Comparison of ENCODE assay signal across 8 cellular contexts in the genomic region with DNA sequence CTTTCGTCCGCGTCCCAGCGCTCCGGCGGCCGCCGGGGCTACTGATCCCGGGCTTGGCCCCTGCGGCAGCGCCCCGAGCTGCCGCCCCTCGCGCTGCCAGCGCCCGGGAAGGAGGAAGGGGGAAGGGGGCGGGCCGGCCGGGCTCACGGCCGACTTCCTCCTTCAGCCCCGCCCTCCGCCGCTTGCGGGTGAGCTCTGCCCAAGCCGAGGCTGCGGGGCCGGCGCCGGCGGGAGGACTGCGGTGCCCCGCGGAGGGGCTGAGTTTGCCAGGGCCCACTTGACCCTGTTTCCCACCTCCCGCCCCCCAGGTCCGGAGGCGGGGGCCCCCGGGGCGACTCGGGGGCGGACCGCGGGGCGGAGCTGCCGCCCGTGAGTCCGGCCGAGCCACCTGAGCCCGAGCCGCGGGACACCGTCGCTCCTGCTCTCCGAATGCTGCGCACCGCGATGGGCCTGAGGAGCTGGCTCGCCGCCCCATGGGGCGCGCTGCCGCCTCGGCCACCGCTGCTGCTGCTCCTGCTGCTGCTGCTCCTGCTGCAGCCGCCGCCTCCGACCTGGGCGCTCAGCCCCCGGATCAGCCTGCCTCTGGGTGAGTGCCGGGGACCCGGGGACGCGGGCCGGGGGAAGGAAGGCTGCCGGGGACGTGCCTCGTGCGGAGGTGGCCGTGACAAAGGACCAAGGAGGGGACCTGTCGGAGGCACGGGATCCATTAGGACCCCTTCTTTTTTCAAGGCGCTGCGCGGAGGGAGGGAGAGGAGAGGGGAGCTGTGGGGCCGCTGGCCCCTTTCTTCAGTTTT. TPM values are rescaled to one million over a fixed set of nuclear protein-coding genes. Genes with fewer than 3 reads are reported as not detected.
A peak's percentile ranks its signal among the peaks of the same experiment; 100 is the strongest.
DNase-seq lines count a peak whose midpoint lies in the region; ATAC-seq, FAIRE-seq and TF ChIP-seq lines count a peak whose summit lies in the region.

Gene SEMA4B (plus strand): TSS at position 181 of the 794 bp plus-strand sequence. CDS start 249 bp downstream, at position 430.

- no peak; a peak in 2 of 5 replicates for TF ChIP-seq RAD21 in A549 (conservative IDR thresholded peaks at IDR 0.05 in 1 of 2, IDR thresholded peaks at IDR 0.05 in 1 of 2)

- peak; percentile 61 to 92 for DNase-seq in A549 (ENCODE audit: low read depth in 1 of 2, low spot score in 1 of 2)
- peak; percentile 64 for DNase-seq in NCI-H226
- DNase-seq in activated CD4-positive, alpha-beta T cell treated with anti-CD3 and anti-CD28 coated beads, Interleukin-2, amount 10 ng/mL, durations not matched to agents 7 days and 5 days = peak; percentile 79
- peak; percentile 49 for DNase-seq in dermis blood vessel endothelial cell
- DNase-seq in lower leg skin (ENCODE audit: low spot score in 2 of 2) = peak in 1 of 2 donors; percentile 94
- peak; percentile 55 to 74 for DNase-seq in stimulated activated CD4-positive, alpha-beta T cell treated with anti-CD3 and anti-CD28 coated beads, Interleukin-4, amount 100 ng/mL, for 4 hours

- peak within 1 kb of the TSS; percentile 73 for H3K4me3 Mint-ChIP-seq in activated CD4-positive, alpha-beta T cell treated with anti-CD3 and anti-CD28 coated beads, Interleukin-2, amount 10 ng/mL, durations not matched to agents 7 days and 5 days

- TF ChIP-seq CTCF in A549 (IDR thresholded peaks at IDR 0.05) = no peak
- no peak for TF ChIP-seq CTCF in lower leg skin (IDR thresholded peaks at IDR 0.05)

- peaks cover 26% of the 10 kb centered on the region for H3K4me1 Mint-ChIP-seq in activated CD4-positive, alpha-beta T cell treated with anti-CD3 and anti-CD28 coated beads, Interleukin-2, amount 10 ng/mL, durations not matched to agents 7 days and 5 days

- TF ChIP-seq POLR2A in A549 (IDR thresholded peaks at IDR 0.05; ENCODE audit: low read length) = peak; percentile 73
- TF ChIP-seq POLR2A in lower leg skin (IDR thresholded peaks at IDR 0.05) = no peak

- CTCF ChIA-PET in A549 (lab: Yijun Ruan, JAX) = interaction anchor here (1.0 to 36.4 kb wide), 9 partner anchors 10 to 552 kb away, joined by 3 to 732 read pairs (median 3); partner anchors contain the start of genes CIB1 and GDPGP1
- CTCF ChIA-PET in activated CD4-positive, alpha-beta T cell treated with anti-CD3 and anti-CD28 coated beads, Interleukin-2, amount 10 ng/mL, durations not matched to agents 7 days and 5 days (lab: Charles Lee) = interaction anchor here (0.6 to 4.2 kb wide), 9 partner anchors 10 to 118 kb away, joined by 3 to 17 read pairs (median 3); no protein-coding TSS in a partner anchor

- H3K9me3 ChIP-seq in A549 = no peaks in the 10 kb centered on the region

- no peak; a peak in 1 of 5 replicates for TF ChIP-seq EP300 in A549 (IDR thresholded peaks at IDR 0.05)

- POLR2A ChIA-PET in A549 (lab: Yijun Ruan, JAX) = interaction anchor here (0.7 to 2.9 kb wide), 10 partner anchors 10 to 65 kb away, joined by 3 to 22 read pairs (median 6); partner anchors contain the start of genes CIB1, GDPGP1 and NGRN
- POLR2A ChIA-PET in activated CD4-positive, alpha-beta T cell treated with anti-CD3 and anti-CD28 coated beads, Interleukin-2, amount 10 ng/mL, durations not matched to agents 7 days and 5 days (lab: Charles Lee) = interaction anchor here (0.6 to 1.2 kb wide), 2 partner anchors 9 to 269 kb away, joined by 3 to 4 read pairs; no protein-coding TSS in a partner anchor

- H3K9me3 Mint-ChIP-seq in activated CD4-positive, alpha-beta T cell treated with anti-CD3 and anti-CD28 coated beads, Interleukin-2, amount 10 ng/mL, durations not matched to agents 7 days and 5 days = no peaks in the 10 kb centered on the region

- H3K36me3 Mint-ChIP-seq in activated CD4-positive, alpha-beta T cell treated with anti-CD3 and anti-CD28 coated beads, Interleukin-2, amount 10 ng/mL, durations not matched to agents 7 days and 5 days (ENCODE audit: low read depth) = no peaks in the 10 kb centered on the region

- H3K27ac Mint-ChIP-seq in activated CD4-positive, alpha-beta T cell treated with anti-CD3 and anti-CD28 coated beads, Interleukin-2, amount 10 ng/mL, durations not matched to agents 7 days and 5 days = peak within 1 kb of the TSS; percentile 66

- H3K27ac ChIP-seq in A549 = peak within 1 kb of the TSS; percentile 90 to 98

- H3K4me3 ChIP-seq in A549 (peak within 1 kb of the TSS; percentile 80), lower leg skin (ENCODE audit: low read depth, poor library complexity, severe bottlenecking) (peak within 1 kb of the TSS; percentile 60)

- peak; percentile 88 for ATAC-seq in A549
- ATAC-seq in GM18511 (IDR thresholded peaks at IDR 0.05; ENCODE audit: unreplicated experiment) = peak; percentile 83
- peak; percentile 76 for ATAC-seq in HG02973 (IDR thresholded peaks at IDR 0.05; ENCODE audit: unreplicated experiment)

- FAIRE-seq in A549 (lab: Jason Lieb, UNC) = no peak

- H3K4me1 ChIP-seq in A549 = peaks cover 38% of the 10 kb centered on the region

- intact Hi-C loops in lower leg skin (cut with DNase I; ENCODE audit: low total_unique reads) = no loop called here

- 0% methylated on average over 35 of the region's 86 CpGs for WGBS in A549 (ENCODE audit: missing lambda C conversion rate)
- 1 to 2% methylated on average over 18 to 24 of the region's 86 CpGs for WGBS in lower leg skin, 2 donors

- H3K4me2 ChIP-seq in A549 = peak within 1 kb of the TSS; percentile 85

- peaks cover 5% of the 10 kb centered on the region for H3K27me3 Mint-ChIP-seq in activated CD4-positive, alpha-beta T cell treated with anti-CD3 and anti-CD28 coated beads, Interleukin-2, amount 10 ng/mL, durations not matched to agents 7 days and 5 days

TF ChIP-seq in A549, 52 proteins besides CTCF, POLR2A, EP300 and RAD21:
- TF ChIP-seq JUN (IDR thresholded peaks at IDR 0.05) (peak; percentile 48 to 87; a peak in 4 of 5 replicates), CBX2 (IDR thresholded peaks at IDR 0.05; ENCODE audit: borderline replicate concordance, low read depth) (no peak), E2F6 (IDR thresholded peaks at IDR 0.05; ENCODE audit: borderline replicate concordance, low read depth) (0 out of 2 replicates have a peak, but pooled peaks have one; percentile 14), PHF8 (IDR thresholded peaks at IDR 0.05; ENCODE audit: borderline replicate concordance, low read depth) (peak; percentile 16; the same call in 1 of the 2 replicates), GATA3 (IDR thresholded peaks at IDR 0.05; ENCODE audit: borderline replicate concordance) (no peak), SMC3 (IDR thresholded peaks at IDR 0.05) (peak; percentile 2; the same call in 2 of the 3 replicates), BHLHE40 (IDR thresholded peaks at IDR 0.05; ENCODE audit: low read depth, low read length) (no peak)
- TF ChIP-seq, protein P1, sequence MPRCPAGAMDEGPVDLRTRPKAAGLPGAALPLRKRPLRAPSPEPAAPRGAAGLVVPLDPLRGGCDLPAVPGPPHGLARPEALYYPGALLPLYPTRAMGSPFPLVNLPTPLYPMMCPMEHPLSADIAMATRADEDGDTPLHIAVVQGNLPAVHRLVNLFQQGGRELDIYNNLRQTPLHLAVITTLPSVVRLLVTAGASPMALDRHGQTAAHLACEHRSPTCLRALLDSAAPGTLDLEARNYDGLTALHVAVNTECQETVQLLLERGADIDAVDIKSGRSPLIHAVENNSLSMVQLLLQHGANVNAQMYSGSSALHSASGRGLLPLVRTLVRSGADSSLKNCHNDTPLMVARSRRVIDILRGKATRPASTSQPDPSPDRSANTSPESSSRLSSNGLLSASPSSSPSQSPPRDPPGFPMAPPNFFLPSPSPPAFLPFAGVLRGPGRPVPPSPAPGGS (IDR thresholded peaks at IDR 0.05) = peak; percentile 45; the same call in 1 of the 3 replicates

RNA-seq across cellular contexts. Expression of gene SEMA4B, which starts in this region (rescaled TPM):
- polyA plus RNA-seq in A549 (2011; rRNA removed) = 45.3 and 61.0 TPM in 2 replicates
- 70.7 and 85.3 TPM in 2 replicates for polyA plus RNA-seq in A549 (2012; cell fraction: cytosol; rRNA removed)
- 165 and 233 TPM in 2 replicates for polyA plus RNA-seq in A549 (2012; cell fraction: nucleus; rRNA removed)
- 39.2 to 55.6 TPM (median 47.1 TPM) in 3 replicates for polyA plus RNA-seq in A549 (2017; fragmentation: RNase III; extraction: RNeasy Plus Mini Kit Qiagen cat#74134 plus additional on column Dnase treatment)
- 66.1 and 79.1 TPM in 2 replicates for polyA minus RNA-seq in A549 (2011; rRNA and poly(A)+ RNA removed)
- 10 to 100 TPM; 23.4 to 26.7 TPM for total RNA-seq in activated CD4-positive, alpha-beta T cell treated with anti-CD3 and anti-CD28 coated beads, Interleukin-2, amount 10 ng/mL, durations not matched to agents 7 days and 5 days
- total RNA-seq in dermis blood vessel endothelial cell = 6.3 and 9.4 TPM in 2 replicates
- total RNA-seq in lower leg skin = 100 to 1,000 TPM in 3 of 4 donors, 10 to 100 TPM in 1; 89.2 to 151 (median 106) TPM
